In genomic region chr14:50303744-50304471, GRCh38 we compare ENCODE assay signal across 1 cellular context.
TF ChIP-seq lines count a peak whose summit lies in the region.

No MANE protein-coding gene starts in this region.

TF ChIP-seq in HepG2, 621 proteins besides CTCF, POLR2A, EP300 and RAD21 (continued from another document and continues in another):
- TF ChIP-seq ATF2 (CRISPR knock-in tag; IDR thresholded peaks at IDR 0.05) (peak; percentile 51; the same call in 1 of the 2 replicates), ZBTB37 (CRISPR knock-in tag; IDR thresholded peaks at IDR 0.05) (no peak), ZHX2 (IDR thresholded peaks at IDR 0.05; ENCODE audit: low read depth) (no peak), ZHX2 (CRISPR knock-in tag; IDR thresholded peaks at IDR 0.05; ENCODE audit: borderline replicate concordance) (no peak), ZNF343 (CRISPR knock-in tag; IDR thresholded peaks at IDR 0.05) (no peak), BORCS8-MEF2B (CRISPR knock-in tag; IDR thresholded peaks at IDR 0.05) (no peak), MXD4 (CRISPR knock-in tag; IDR thresholded peaks at IDR 0.05) (no peak), SETDB1 (CRISPR knock-in tag; IDR thresholded peaks at IDR 0.05; ENCODE audit: borderline replicate concordance) (no peak), POLR2AphosphoS5 (IDR thresholded peaks at IDR 0.05; ENCODE audit: low read depth, low read length) (no peak), SALL1 (CRISPR knock-in tag; IDR thresholded peaks at IDR 0.05) (peak; percentile 83), HNF4A (CRISPR knock-in tag; IDR thresholded peaks at IDR 0.05) (peak; percentile 76), XBP1 (CRISPR knock-in tag; IDR thresholded peaks at IDR 0.05) (no peak), ZNF142 (CRISPR knock-in tag; IDR thresholded peaks at IDR 0.05) (no peak), IKZF4 (CRISPR knock-in tag; IDR thresholded peaks at IDR 0.05; ENCODE audit: borderline replicate concordance, low read depth, not compliant biosample characterization) (no peak), ZNF34 (CRISPR knock-in tag; IDR thresholded peaks at IDR 0.05; ENCODE audit: borderline replicate concordance) (no peak), ZSCAN5A (CRISPR knock-in tag; IDR thresholded peaks at IDR 0.05; ENCODE audit: borderline replicate concordance) (0 out of 2 replicates have a peak, but pooled peaks have one; percentile 47), SIN3A (IDR thresholded peaks at IDR 0.05; ENCODE audit: borderline replicate concordance, low read depth, low read length) (no peak), ZNF235 (CRISPR knock-in tag; IDR thresholded peaks at IDR 0.05; ENCODE audit: borderline replicate concordance) (no peak), ZNF414 (CRISPR knock-in tag; IDR thresholded peaks at IDR 0.05) (no peak), ZNF432 (CRISPR knock-in tag; IDR thresholded peaks at IDR 0.05; ENCODE audit: borderline replicate concordance) (no peak), ZNF782 (CRISPR knock-in tag; IDR thresholded peaks at IDR 0.05; ENCODE audit: borderline replicate concordance) (no peak), RFXANK (CRISPR knock-in tag; IDR thresholded peaks at IDR 0.05) (no peak), SRF (IDR thresholded peaks at IDR 0.05; ENCODE audit: low read depth, low read length) (no peak), CBFB (CRISPR knock-in tag; IDR thresholded peaks at IDR 0.05) (no peak), SATB2 (CRISPR knock-in tag; IDR thresholded peaks at IDR 0.05) (0 out of 2 replicates have a peak, but pooled peaks have one; percentile 50), ZNF749 (CRISPR knock-in tag; IDR thresholded peaks at IDR 0.05; ENCODE audit: borderline replicate concordance) (no peak), ZNF878 (CRISPR knock-in tag; IDR thresholded peaks at IDR 0.05) (no peak), ZNF430 (CRISPR knock-in tag; IDR thresholded peaks at IDR 0.05) (0 out of 2 replicates have a peak, but pooled peaks have one; percentile 26), PRMT3 (CRISPR knock-in tag; IDR thresholded peaks at IDR 0.05; ENCODE audit: borderline replicate concordance, low read depth) (no peak), ZSCAN12 (CRISPR knock-in tag; IDR thresholded peaks at IDR 0.05) (no peak), YY1 (IDR thresholded peaks at IDR 0.05; ENCODE audit: insufficient read depth, insufficient replicate concordance, low read depth, low read length) (no peak), RNF2 (conservative IDR thresholded peaks at IDR 0.05; ENCODE audit: low read depth) (no peak), SUZ12 (IDR thresholded peaks at IDR 0.05; ENCODE audit: low read depth, low read length) (no peak), CENPT (CRISPR knock-in tag; IDR thresholded peaks at IDR 0.05; ENCODE audit: low read depth) (no peak), TEF (CRISPR knock-in tag; IDR thresholded peaks at IDR 0.05) (peak; percentile 99), NFIC (IDR thresholded peaks at IDR 0.05; ENCODE audit: low read length) (no peak), DNMT1 (CRISPR knock-in tag; IDR thresholded peaks at IDR 0.05) (no peak), ZNF3 (CRISPR knock-in tag; IDR thresholded peaks at IDR 0.05) (no peak), AKNA (CRISPR knock-in tag; IDR thresholded peaks at IDR 0.05; ENCODE audit: borderline replicate concordance) (no peak), ZNF674 (CRISPR knock-in tag; IDR thresholded peaks at IDR 0.05; ENCODE audit: low read depth) (no peak)
